8 cellular contexts compared by ENCODE assay signal in the genomic region with DNA sequence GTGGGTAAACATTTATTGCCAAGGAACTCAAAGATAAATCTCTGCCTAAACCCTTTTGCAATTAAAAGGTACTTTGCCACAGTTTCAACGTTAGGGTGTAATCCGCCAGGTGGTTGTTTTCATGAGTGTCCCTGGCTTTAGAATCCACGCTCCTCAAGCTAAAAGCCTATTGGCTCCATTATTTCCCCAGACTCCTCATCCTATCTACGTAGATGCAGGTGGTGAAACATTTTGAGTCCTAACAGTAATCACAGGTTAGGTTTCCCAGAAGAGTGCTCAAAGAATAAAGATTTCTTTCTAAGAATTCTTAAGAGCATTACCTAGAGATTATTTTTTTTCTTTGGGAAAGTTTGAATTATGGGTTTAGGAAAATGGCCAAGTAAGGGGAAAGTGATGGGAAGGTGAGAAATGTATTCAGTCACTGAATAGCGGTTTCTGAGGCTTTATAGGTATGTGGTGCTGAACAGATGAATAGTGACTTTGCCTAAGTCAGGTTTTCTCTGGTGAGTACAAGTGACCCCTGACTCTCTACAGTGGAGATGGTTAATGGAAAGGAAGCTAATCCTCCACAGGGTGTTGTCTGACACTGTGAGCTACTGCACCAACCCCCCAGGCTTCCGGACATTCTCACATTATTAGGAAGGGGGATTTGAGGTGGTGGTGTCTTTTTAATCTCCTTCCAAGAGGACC.
DNase-seq lines count a peak whose midpoint lies in the region; ATAC-seq and TF ChIP-seq lines count a peak whose summit lies in the region.

No MANE protein-coding gene starts in this region.

- no peaks in the 10 kb centered on the region for H3K9me3 ChIP-seq in Panc1 (ENCODE audit: control insufficient read depth, insufficient read depth, low read depth, low read length)
- H3K9me3 ChIP-seq in gastrocnemius medialis = no peaks in the 10 kb centered on the region

- H3K4me1 ChIP-seq in Panc1 (ENCODE audit: control insufficient read depth, insufficient read depth, low read length) (peaks cover 75% of the 10 kb centered on the region), foreskin keratinocyte (peaks cover 27% of the 10 kb centered on the region), gastrocnemius medialis (peaks cover 39 to 44% of the 10 kb centered on the region in 2 donors)

- TF ChIP-seq CTCF in C4-2B (conservative IDR thresholded peaks at IDR 0.05) (no peak), Panc1 (IDR thresholded peaks at IDR 0.05) (no peak), foreskin keratinocyte (conservative IDR thresholded peaks at IDR 0.05) (no peak), gastrocnemius medialis (IDR thresholded peaks at IDR 0.05 in 4 of 5, conservative IDR thresholded peaks at IDR 0.05 in 1 of 5) (no peak)

- intact Hi-C loops in Panc1 (cut with micrococcal nuclease; ENCODE audit: unreplicated experiment) = no loop called here
- intact Hi-C loops in gastrocnemius medialis (cut with DNase I; ENCODE audit: low total_unique reads) = no loop called here

- POLR2A ChIA-PET in Panc1 (lab: Charles Lee) = interaction anchor here (1.8 kb wide), 1 partner anchor 15 kb away, joined by 4 read pairs; no protein-coding TSS in a partner anchor

- in situ Hi-C loops in Panc1 (cut with HindIII; ENCODE audit: low pct_unique_long_range_greater_than_20kb, low sequenced_read_pairs) (no loop called here), gastrocnemius medialis (cut with MboI; ENCODE audit: low sequenced_read_pairs in 4 of 4) (no loop called here)

- H3K27me3 ChIP-seq in Panc1 (ENCODE audit: control insufficient read depth, insufficient read depth, low read length) (no peaks in the 10 kb centered on the region), foreskin keratinocyte (no peaks in the 10 kb centered on the region), gastrocnemius medialis (no peaks in the 10 kb centered on the region)

- H3K36me3 ChIP-seq in Panc1 (ENCODE audit: control insufficient read depth, insufficient read depth, low read length) (no peaks in the 10 kb centered on the region; the same call in 1 of the 2 replicates), gastrocnemius medialis (no peaks in the 10 kb centered on the region)

- DNase-seq in Panc1 (ENCODE audit: low read depth, low spot score) = no peak
- no peak for DNase-seq in foreskin keratinocyte
- no peak for DNase-seq in gastrocnemius medialis
- DNase-seq in globus pallidus (ENCODE audit: low spot score) = no peak
- no peak for DNase-seq in effector CD8-positive, alpha-beta T cell (lab: John Stamatoyannopoulos, UW)
- no peak for DNase-seq in SK-N-DZ (ENCODE audit: low spot score)

- CTCF ChIA-PET in Panc1 (lab: Charles Lee) = no interaction called here

- no peak for TF ChIP-seq POLR2A in gastrocnemius medialis (IDR thresholded peaks at IDR 0.05)

- ATAC-seq in Panc1 (no peak), foreskin keratinocyte (no peak), gastrocnemius medialis (no peak), HG03342 (IDR thresholded peaks at IDR 0.05; ENCODE audit: unreplicated experiment) (no peak)

- H3K27ac ChIP-seq in C4-2B (peak overlapping the region; percentile 73; the same call in 1 of the 2 replicates), Panc1 (ENCODE audit: low read length) (peak overlapping the region; percentile 100), foreskin keratinocyte (peak overlapping the region; percentile 79), gastrocnemius medialis (peak overlapping the region; percentile 74 to 79 (median 76))

- BruUV-seq in Panc1 (replicated peaks; lab: Mats Ljungman, UMichigan) = no TSS peak

- H3K4me3 ChIP-seq in Panc1 (ENCODE audit: low read depth in 2 of 2, low read length in 2 of 2) (no peak overlapping the region), gastrocnemius medialis (peak overlapping the region in 1 of 4 donors; percentile 55)
